Comparison of ENCODE assay signal across 18 cellular contexts in genomic region chr3:107704477-107704876, GRCh38.
DNase-seq lines count a peak whose midpoint lies in the region; ATAC-seq and TF ChIP-seq lines count a peak whose summit lies in the region.
"Had no signal": no experiment of that assay in that cellular context is flagged by ENCODE, and none has a peak within 500 bp of the region (broad histone marks: within the 10 kb centered on the region; RNA-seq: fewer than 3 reads in every experiment).

No MANE protein-coding gene starts in this region.

- no peak for DNase-seq in activated naive CD8-positive, alpha-beta T cell treated with anti-CD3 and anti-CD28 coated beads for 36 hours
- DNase-seq in amniotic epithelial cell (ENCODE audit: low read depth) (peak; percentile 73), fibroblast of villous mesenchyme (ENCODE audit: low read depth) (peak; percentile 54), amygdala (lab: John Stamatoyannopoulos, UW) (no peak), NOMO-1 treated with dmso at 0.1 percent for 144 hours (lab: John Stamatoyannopoulos, UW; ENCODE audit: unreplicated experiment) (no peak)
- DNase-seq in stimulated activated naive CD8-positive, alpha-beta T cell treated with anti-CD3 and anti-CD28 coated beads, Interleukin-15, amount 100 ng/mL, for 72 hours: no peak
- DNase-seq: activated CD4-positive, CD25-positive, alpha-beta regulatory T cell; activated gamma-delta T cell treated with Interleukin-2 at 50 U/mL for 16 hours; CD4-positive, alpha-beta memory T cell; immature natural killer cell; NCI-H774; stimulated activated naive CD4-positive, alpha-beta T cell; T-helper 1 cell had no signal

- no peaks in the 10 kb centered on the region for H3K27me3 Mint-ChIP-seq in activated naive CD8-positive, alpha-beta T cell
- H3K27me3 Mint-ChIP-seq in activated naive CD8-positive, alpha-beta T cell treated with anti-CD3 and anti-CD28 coated beads for 36 hours: no peaks in the 10 kb centered on the region
- no peaks in the 10 kb centered on the region for H3K27me3 Mint-ChIP-seq in stimulated activated naive CD8-positive, alpha-beta T cell treated with anti-CD3 and anti-CD28 coated beads, Interleukin-15, amount 100 ng/mL, for 72 hours
- H3K27me3 Mint-ChIP-seq: CD4-positive, alpha-beta memory T cell had no signal

- peak; percentile 43 for ATAC-seq in stimulated activated naive CD8-positive, alpha-beta T cell treated with anti-CD3 and anti-CD28 coated beads, Interleukin-15, amount 100 ng/mL, for 72 hours
- ATAC-seq in GM21786 (IDR thresholded peaks at IDR 0.05; ENCODE audit: unreplicated experiment): no peak
- ATAC-seq: GM12878, HCT116 had no signal

- peaks cover 40% of the 10 kb centered on the region for H3K4me1 Mint-ChIP-seq in activated naive CD8-positive, alpha-beta T cell (ENCODE audit: low read depth)
- H3K4me1 Mint-ChIP-seq in activated naive CD8-positive, alpha-beta T cell treated with anti-CD3 and anti-CD28 coated beads for 36 hours: peaks cover 24% of the 10 kb centered on the region
- H3K4me1 Mint-ChIP-seq in stimulated activated naive CD8-positive, alpha-beta T cell treated with anti-CD3 and anti-CD28 coated beads, Interleukin-15, amount 100 ng/mL, for 72 hours: peaks cover 28% of the 10 kb centered on the region

- no peak overlapping the region for H3K4me3 Mint-ChIP-seq in activated naive CD8-positive, alpha-beta T cell
- no peak overlapping the region for H3K4me3 Mint-ChIP-seq in activated naive CD8-positive, alpha-beta T cell treated with anti-CD3 and anti-CD28 coated beads for 36 hours
- no peak overlapping the region for H3K4me3 Mint-ChIP-seq in stimulated activated naive CD8-positive, alpha-beta T cell treated with anti-CD3 and anti-CD28 coated beads, Interleukin-15, amount 100 ng/mL, for 72 hours
- H3K4me3 Mint-ChIP-seq: CD4-positive, alpha-beta memory T cell; immature natural killer cell had no signal

- no peaks in the 10 kb centered on the region for H3K9me3 Mint-ChIP-seq in activated naive CD8-positive, alpha-beta T cell (ENCODE audit: low read depth)
- H3K9me3 Mint-ChIP-seq in activated naive CD8-positive, alpha-beta T cell treated with anti-CD3 and anti-CD28 coated beads for 36 hours: no peaks in the 10 kb centered on the region
- H3K9me3 Mint-ChIP-seq in stimulated activated naive CD8-positive, alpha-beta T cell treated with anti-CD3 and anti-CD28 coated beads, Interleukin-15, amount 100 ng/mL, for 72 hours: no peaks in the 10 kb centered on the region
- H3K9me3 Mint-ChIP-seq: CD4-positive, alpha-beta memory T cell; immature natural killer cell had no signal

- H3K36me3 Mint-ChIP-seq in activated naive CD8-positive, alpha-beta T cell: peaks cover 13% of the 10 kb centered on the region
- H3K36me3 Mint-ChIP-seq in activated naive CD8-positive, alpha-beta T cell treated with anti-CD3 and anti-CD28 coated beads for 36 hours: peaks cover 3% of the 10 kb centered on the region
- H3K36me3 Mint-ChIP-seq: immature natural killer cell had no signal

- peak overlapping the region; percentile 54 for H3K27ac Mint-ChIP-seq in activated naive CD8-positive, alpha-beta T cell
- no peak overlapping the region for H3K27ac Mint-ChIP-seq in activated naive CD8-positive, alpha-beta T cell treated with anti-CD3 and anti-CD28 coated beads for 36 hours
- H3K27ac Mint-ChIP-seq in stimulated activated naive CD8-positive, alpha-beta T cell treated with anti-CD3 and anti-CD28 coated beads, Interleukin-15, amount 100 ng/mL, for 72 hours: no peak overlapping the region

- no peak for TF ChIP-seq CTCF in fibroblast of villous mesenchyme (IDR thresholded peaks at IDR 0.05; ENCODE audit: insufficient read depth, low read depth, low read length)

- H3K4me3 ChIP-seq in fibroblast of villous mesenchyme (ENCODE audit: low read depth, low read length): no peak overlapping the region
- H3K4me3 ChIP-seq: cardiac muscle cell, GM12878 had no signal

Comparison
In these comparisons a context has a peak if more than half of its experiments do, and no peak if none do; other contexts are left out.
1. DNase-seq: peak in amniotic epithelial cell (single experiment) and fibroblast of villous mesenchyme (single experiment); none in activated naive CD8-positive, alpha-beta T cell treated with anti-CD3 and anti-CD28 coated beads for 36 hours (single experiment), stimulated activated naive CD8-positive, alpha-beta T cell treated with anti-CD3 and anti-CD28 coated beads, Interleukin-15, amount 100 ng/mL, for 72 hours (0 of 2), amygdala (0 of 56) and NOMO-1 treated with dmso at 0.1 percent for 144 hours (single experiment).